Comparison of ENCODE assay signal across 8 cellular contexts in the genomic region with DNA sequence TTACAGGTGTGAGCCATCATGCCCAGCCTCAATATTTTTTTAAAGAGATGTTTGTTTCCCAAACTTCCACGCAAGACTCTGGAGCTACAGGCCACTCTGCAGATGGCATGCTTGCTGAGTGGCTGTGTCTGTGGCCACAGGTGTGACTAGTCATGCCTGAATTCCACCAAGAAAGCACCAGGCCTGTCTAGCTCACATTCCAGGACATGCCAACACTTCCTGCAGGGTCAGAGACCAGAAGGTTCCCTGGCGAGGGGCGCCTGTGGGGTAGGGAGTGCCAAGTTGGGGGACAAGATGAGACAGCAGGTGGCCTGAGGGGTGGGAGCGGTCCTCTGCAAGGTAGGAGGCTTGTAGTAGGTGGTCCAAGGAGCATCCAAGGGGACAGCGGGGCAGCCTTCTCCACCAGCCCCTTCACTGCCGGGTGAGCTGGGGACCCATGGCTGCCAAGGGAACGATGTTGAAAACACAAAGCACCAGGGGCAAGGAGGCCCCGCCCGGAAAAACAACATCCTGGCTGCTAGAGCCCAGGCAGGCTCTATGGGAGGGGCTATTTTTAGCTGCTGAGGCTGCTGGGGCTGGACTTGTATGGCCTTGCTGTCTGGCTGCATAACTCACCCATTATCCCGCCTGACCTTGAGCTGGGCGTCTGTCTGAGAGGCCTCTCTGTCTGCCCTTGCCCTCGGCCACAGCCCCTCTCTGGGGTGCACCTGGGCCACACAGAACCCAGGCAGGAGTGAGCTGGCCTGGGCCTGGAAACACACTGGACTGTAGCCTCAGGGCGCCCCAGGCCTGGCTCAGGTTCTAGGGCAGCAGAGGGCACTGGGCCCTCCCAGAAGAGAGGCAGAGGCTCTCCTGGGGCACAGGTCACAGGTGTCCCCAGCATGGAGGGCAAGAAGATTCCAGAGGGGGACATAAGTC. TPM values are rescaled to one million over a fixed set of nuclear protein-coding genes. Genes with fewer than 3 reads are reported as not detected.
A peak's percentile ranks its signal among the peaks of the same experiment; 100 is the strongest.
DNase-seq lines count a peak whose midpoint lies in the region; ATAC-seq, FAIRE-seq and TF ChIP-seq lines count a peak whose summit lies in the region.

No MANE protein-coding gene starts in this region.

- H3K9me3 Mint-ChIP-seq in stimulated activated naive CD8-positive, alpha-beta T cell treated with anti-CD3 and anti-CD28 coated beads, Interleukin-15, Interleukin-2, amounts not matched to agents 100 ng/mL and 50 ng/mL, for 24 hours, result no peaks in the 10 kb centered on the region

- no peaks in the 10 kb centered on the region; the same call in 1 of the 2 replicates for H3K36me3 ChIP-seq in Panc1 (ENCODE audit: control insufficient read depth, insufficient read depth, low read length)
- no peaks in the 10 kb centered on the region for H3K36me3 ChIP-seq in K562 (ENCODE audit: control insufficient read depth, insufficient read depth, low read length)

- H3K9me3 ChIP-seq in Panc1 (ENCODE audit: control insufficient read depth, insufficient read depth, low read depth, low read length) (no peaks in the 10 kb centered on the region), K562 (replicated peaks; ENCODE audit: control insufficient read depth, insufficient read depth, low read depth, low read length) (no peaks in the 10 kb centered on the region)

- no peaks in the 10 kb centered on the region for H3K36me3 Mint-ChIP-seq in stimulated activated naive CD8-positive, alpha-beta T cell treated with anti-CD3 and anti-CD28 coated beads, Interleukin-15, Interleukin-2, amounts not matched to agents 100 ng/mL and 50 ng/mL, for 24 hours (ENCODE audit: low read depth)

- TF ChIP-seq CTCF in Panc1 (IDR thresholded peaks at IDR 0.05), result no peak
- no peak for TF ChIP-seq CTCF in K562 (IDR thresholded peaks at IDR 0.05 in 2 of 3, conservative IDR thresholded peaks at IDR 0.05 in 1 of 3; ENCODE audit: insufficient read depth in 2 of 3, low read depth in 1 of 3, low read length in 3 of 3)

- in situ Hi-C loops in Panc1 (cut with HindIII; ENCODE audit: low pct_unique_long_range_greater_than_20kb, low sequenced_read_pairs) (no loop called here), K562 (cut with MboI) (no loop called here)

- no peak overlapping the region for H3K4me3 ChIP-seq in Panc1 (ENCODE audit: low read depth in 2 of 2, low read length in 2 of 2)
- H3K4me3 ChIP-seq in K562, result no peak overlapping the region

- H3K4me1 Mint-ChIP-seq in stimulated activated naive CD8-positive, alpha-beta T cell treated with anti-CD3 and anti-CD28 coated beads, Interleukin-15, Interleukin-2, amounts not matched to agents 100 ng/mL and 50 ng/mL, for 24 hours (ENCODE audit: low read depth), result peaks cover 20% of the 10 kb centered on the region

- ATAC-seq in Panc1 (peak; percentile 48), K562 (peak; percentile 67), HG03095 (IDR thresholded peaks at IDR 0.05; ENCODE audit: unreplicated experiment) (no peak), HG02981 (IDR thresholded peaks at IDR 0.05; ENCODE audit: unreplicated experiment) (no peak)

- no peak for TF ChIP-seq EP300 in K562 (IDR thresholded peaks at IDR 0.05; ENCODE audit: low read length)

- 57% methylated on average over 12 of the region's 13 CpGs for WGBS in K562 (ENCODE audit: insufficient coverage, low coverage, missing lambda C conversion rate)

- CTCF ChIA-PET in Panc1 (lab: Charles Lee), result interaction anchor here (1.2 kb wide), 1 partner anchor 17 kb away, joined by 5 read pairs; a partner anchor contains a TSS
- CTCF ChIA-PET in K562 (lab: Yijun Ruan, JAX; ENCODE audit: low intra/inter-chr PET ratio), result no interaction called here

- BruUV-seq in Panc1 (replicated peaks; lab: Mats Ljungman, UMichigan), result no TSS peak
- no TSS peak for BruUV-seq in K562 (replicated peaks; lab: Mats Ljungman, UMichigan)

- no peak overlapping the region for H3K4me3 Mint-ChIP-seq in stimulated activated naive CD8-positive, alpha-beta T cell treated with anti-CD3 and anti-CD28 coated beads, Interleukin-15, Interleukin-2, amounts not matched to agents 100 ng/mL and 50 ng/mL, for 24 hours

- intact Hi-C loops in Panc1 (cut with micrococcal nuclease; ENCODE audit: unreplicated experiment), result no loop called here
- intact Hi-C loops in K562 (cut with micrococcal nuclease), result no loop called here

- no peak overlapping the region for H3K4me2 ChIP-seq in K562 (ENCODE audit: insufficient read depth, low read length)

- H3K79me2 ChIP-seq in K562 (ENCODE audit: control insufficient read depth, insufficient read depth, low read length), result no peaks in the 10 kb centered on the region

- peak; percentile 80 for FAIRE-seq in K562 (lab: Jason Lieb, UNC)

- H3K9ac ChIP-seq in K562 (ENCODE audit: insufficient read depth in 1 of 2, low read depth in 2 of 2, low read length in 2 of 2), result peak overlapping the region in 1 of 2 experiments; percentile 85; a peak in 2 of 4 replicates

- POLR2A ChIA-PET in Panc1 (lab: Charles Lee) (interaction anchor here (0.6 to 1.5 kb wide), 3 partner anchors 9 to 93 kb away, joined by 3 to 11 read pairs (median 4); a partner anchor contains a TSS), K562 (lab: Yijun Ruan, JAX) (interaction anchor here (0.7 to 15.8 kb wide), 10 partner anchors 9 to 108 kb away, joined by 3 to 169 read pairs (median 4); a partner anchor contains a TSS)

- H3K9me1 ChIP-seq in K562 (ENCODE audit: control insufficient read depth, insufficient read depth, low read length), result no peaks in the 10 kb centered on the region

- no peaks in the 10 kb centered on the region for H3K27me3 Mint-ChIP-seq in stimulated activated naive CD8-positive, alpha-beta T cell treated with anti-CD3 and anti-CD28 coated beads, Interleukin-15, Interleukin-2, amounts not matched to agents 100 ng/mL and 50 ng/mL, for 24 hours

- no peaks in the 10 kb centered on the region for H4K20me1 ChIP-seq in K562 (replicated peaks; ENCODE audit: control insufficient read depth, insufficient read depth, low read length)

- H3K27me3 ChIP-seq in Panc1 (ENCODE audit: control insufficient read depth, insufficient read depth, low read length) (no peaks in the 10 kb centered on the region), K562 (ENCODE audit: control insufficient read depth in 2 of 2, insufficient read depth in 2 of 2, low read length in 2 of 2) (no peaks in the 10 kb centered on the region)

- no peak for TF ChIP-seq RAD21 in K562 (CRISPR knock-in tag; conservative IDR thresholded peaks at IDR 0.05 in 1 of 2, IDR thresholded peaks at IDR 0.05 in 1 of 2)

- H3K4me1 ChIP-seq in Panc1 (ENCODE audit: control insufficient read depth, insufficient read depth, low read length), result peaks cover 41% of the 10 kb centered on the region
- H3K4me1 ChIP-seq in K562 (replicated peaks in 1 of 2; ENCODE audit: control insufficient read depth in 2 of 2, insufficient read depth in 2 of 2, low read length in 2 of 2), result peaks cover 8 to 64% of the 10 kb centered on the region in 2 experiments

- H2AFZ ChIP-seq in K562 (ENCODE audit: low read depth, low read length), result peak overlapping the region; percentile 25

- no peak for TF ChIP-seq POLR2A in K562 (conservative IDR thresholded peaks at IDR 0.05)

- H3K27ac ChIP-seq in Panc1 (ENCODE audit: low read length) (peak overlapping the region; percentile 60), K562 (ENCODE audit: extremely low read depth, low read depth, low read length) (peak overlapping the region; percentile 33; the same call in 1 of the 3 replicates)

- H3K27ac Mint-ChIP-seq in stimulated activated naive CD8-positive, alpha-beta T cell treated with anti-CD3 and anti-CD28 coated beads, Interleukin-15, Interleukin-2, amounts not matched to agents 100 ng/mL and 50 ng/mL, for 24 hours, result peak overlapping the region; percentile 21

- peak; percentile 60 for DNase-seq in ELF-1 (ENCODE audit: low read depth, low spot score)
- DNase-seq in Panc1 (ENCODE audit: low read depth, low spot score), result no peak
- peak; percentile 33 to 57 (median 44) for DNase-seq in K562 (ENCODE audit: extremely low read depth in 1 of 4, low spot score in 3 of 4)
- peak; percentile 83 for DNase-seq in iris pigment epithelial cell (ENCODE audit: low read depth)
- no peak for DNase-seq in NCI-H187 (lab: John Stamatoyannopoulos, UW)

RNA-seq across cellular contexts. Expression of a gene that starts 5.7 kb away (rescaled TPM):
- total RNA-seq in Panc1 (2021; ENCODE audit: unreplicated experiment) (125 TPM), K562 (2014; rRNA removed) (4.0 and 4.6 TPM in 2 replicates), K562 (2014; rRNA removed; fragmentation: Illumina TruSeq; extraction: Trizol) (1.0 and 1.1 TPM in 2 replicates), K562 (2015; rRNA removed; fragmentation: Illumina TruSeq; extraction: Trizol) (3.9 and 4.3 TPM in 2 replicates), K562 (2021) (5.8 and 6.1 TPM in 2 replicates)
- 145 TPM for polyA plus RNA-seq in Panc1 (2012; ENCODE audit: insufficient read length)
- 3.4 and 21.0 TPM in 2 replicates for total RNA-seq in K562 (2011; cell fraction: chromatin; rRNA removed; ENCODE audit: low replicate concordance)
- total RNA-seq in K562 (2011; cell fraction: nucleolus; rRNA removed), result 13.6 and 18.0 TPM in 2 replicates
- 5.5 and 10.1 TPM in 2 replicates for total RNA-seq in K562 (2011; cell fraction: nucleoplasm; rRNA removed)
- polyA plus RNA-seq in K562 (2011; rRNA removed) (3.2 and 5.6 TPM in 2 replicates), K562 (2014; fragmentation: Illumina TruSeq; extraction: Trizol) (1.9 and 3.4 TPM in 2 replicates), K562 (2014; fragmentation: Nextera tagmentation; extraction: Ambion mirVana) (under 1 TPM; 0.56 to 0.63 TPM), K562 (2014; rRNA removed) (3.7 and 5.5 TPM in 2 replicates)
- 5.1 and 9.1 TPM in 2 replicates for polyA plus RNA-seq in K562 (2011; cell fraction: cytosol; rRNA removed)
- 15.5 and 18.6 TPM in 2 replicates for polyA plus RNA-seq in K562 (2011; cell fraction: nucleus; rRNA removed)
- 4.2 and 6.8 TPM in 2 replicates for polyA plus RNA-seq in K562 (2012)
- polyA minus RNA-seq in K562 (2011; rRNA and poly(A)+ RNA removed), result 1.9 and 2.6 TPM in 2 replicates
- polyA minus RNA-seq in K562 (2011; cell fraction: cytosol; rRNA and poly(A)+ RNA removed), result 4.6 and 5.6 TPM in 2 replicates
- 8.6 and 9.2 TPM in 2 replicates for polyA minus RNA-seq in K562 (2011; cell fraction: nucleus; rRNA and poly(A)+ RNA removed)

RNA-seq across cellular contexts. Expression of a gene that starts 17.6 kb away (rescaled TPM):
- total RNA-seq in Panc1 (2021; ENCODE audit: unreplicated experiment) (163 TPM), K562 (2014; rRNA removed) (25.2 and 35.8 TPM in 2 replicates), K562 (2014; rRNA removed; fragmentation: Illumina TruSeq; extraction: Trizol) (18.1 and 22.9 TPM in 2 replicates), K562 (2015; rRNA removed; fragmentation: Illumina TruSeq; extraction: Trizol) (13.8 and 16.2 TPM in 2 replicates), K562 (2021) (63.5 and 74.3 TPM in 2 replicates)
- polyA plus RNA-seq in Panc1 (2012; ENCODE audit: insufficient read length), result 195 TPM
- 86.2 and 163 TPM in 2 replicates for total RNA-seq in K562 (2011; cell fraction: chromatin; rRNA removed; ENCODE audit: low replicate concordance)
- 82.5 and 95.5 TPM in 2 replicates for total RNA-seq in K562 (2011; cell fraction: nucleolus; rRNA removed)
- total RNA-seq in K562 (2011; cell fraction: nucleoplasm; rRNA removed), result 79.1 and 87.2 TPM in 2 replicates
- polyA plus RNA-seq in K562 (2011; rRNA removed) (20.0 and 81.3 TPM in 2 replicates), K562 (2014; fragmentation: Illumina TruSeq; extraction: Trizol) (68.6 and 96.0 TPM in 2 replicates), K562 (2014; fragmentation: Nextera tagmentation; extraction: Ambion mirVana) (1 to 10 TPM; 2.2 to 3.7 TPM), K562 (2014; rRNA removed) (30.9 and 33.1 TPM in 2 replicates)
- polyA plus RNA-seq in K562 (2011; cell fraction: cytosol; rRNA removed), result 25.6 and 40.9 TPM in 2 replicates
- polyA plus RNA-seq in K562 (2011; cell fraction: nucleus; rRNA removed), result 60.4 and 70.3 TPM in 2 replicates
- polyA plus RNA-seq in K562 (2012), result 83.9 and 158 TPM in 2 replicates
- 25.4 and 47.1 TPM in 2 replicates for polyA minus RNA-seq in K562 (2011; rRNA and poly(A)+ RNA removed)
- polyA minus RNA-seq in K562 (2011; cell fraction: cytosol; rRNA and poly(A)+ RNA removed), result 45.1 and 49.2 TPM in 2 replicates
- polyA minus RNA-seq in K562 (2011; cell fraction: nucleus; rRNA and poly(A)+ RNA removed), result 30.4 and 43.1 TPM in 2 replicates

RNA-seq across cellular contexts. Expression of a gene that starts 24.1 kb away (rescaled TPM):
- total RNA-seq in Panc1 (2021; ENCODE audit: unreplicated experiment) (48.6 TPM), K562 (2014; rRNA removed) (34.3 and 47.5 TPM in 2 replicates), K562 (2014; rRNA removed; fragmentation: Illumina TruSeq; extraction: Trizol) (16.2 and 20.0 TPM in 2 replicates), K562 (2015; rRNA removed; fragmentation: Illumina TruSeq; extraction: Trizol) (26.6 and 28.2 TPM in 2 replicates), K562 (2021) (45.5 and 45.7 TPM in 2 replicates)
- 51.2 TPM for polyA plus RNA-seq in Panc1 (2012; ENCODE audit: insufficient read length)
- total RNA-seq in K562 (2011; cell fraction: chromatin; rRNA removed; ENCODE audit: low replicate concordance), result 19.3 and 28.3 TPM in 2 replicates
- total RNA-seq in K562 (2011; cell fraction: nucleolus; rRNA removed), result 19.3 and 26.6 TPM in 2 replicates
- total RNA-seq in K562 (2011; cell fraction: nucleoplasm; rRNA removed), result 25.9 and 39.3 TPM in 2 replicates
- polyA plus RNA-seq in K562 (2011; rRNA removed) (19.5 and 22.1 TPM in 2 replicates), K562 (2014; fragmentation: Illumina TruSeq; extraction: Trizol) (22.9 and 26.1 TPM in 2 replicates), K562 (2014; fragmentation: Nextera tagmentation; extraction: Ambion mirVana) (1 to 10 TPM; 2.8 to 5.8 TPM), K562 (2014; rRNA removed) (33.7 and 34.1 TPM in 2 replicates)
- 25.9 and 37.2 TPM in 2 replicates for polyA plus RNA-seq in K562 (2011; cell fraction: cytosol; rRNA removed)
- 20.7 and 27.8 TPM in 2 replicates for polyA plus RNA-seq in K562 (2011; cell fraction: nucleus; rRNA removed)
- 26.3 and 33.8 TPM in 2 replicates for polyA plus RNA-seq in K562 (2012)
- 6.3 and 7.0 TPM in 2 replicates for polyA minus RNA-seq in K562 (2011; rRNA and poly(A)+ RNA removed)
- polyA minus RNA-seq in K562 (2011; cell fraction: cytosol; rRNA and poly(A)+ RNA removed), result 14.6 and 24.0 TPM in 2 replicates
- polyA minus RNA-seq in K562 (2011; cell fraction: nucleus; rRNA and poly(A)+ RNA removed), result 6.7 and 8.7 TPM in 2 replicates

RNA-seq across cellular contexts. Expression of a gene that starts 28.5 kb away (rescaled TPM):
- total RNA-seq in Panc1 (2021; ENCODE audit: unreplicated experiment), result 12.7 TPM
- 6.7 TPM for polyA plus RNA-seq in Panc1 (2012; ENCODE audit: insufficient read length)
- 235 and 813 TPM in 2 replicates for total RNA-seq in K562 (2011; cell fraction: chromatin; rRNA removed; ENCODE audit: low replicate concordance)
- 592 and 605 TPM in 2 replicates for total RNA-seq in K562 (2011; cell fraction: nucleolus; rRNA removed)
- 287 and 294 TPM in 2 replicates for total RNA-seq in K562 (2011; cell fraction: nucleoplasm; rRNA removed)
- 150 and 207 TPM in 2 replicates for total RNA-seq in K562 (2014; rRNA removed)
- 22.9 and 31.6 TPM in 2 replicates for total RNA-seq in K562 (2014; rRNA removed; fragmentation: Illumina TruSeq; extraction: Trizol)
- 74.2 and 74.8 TPM in 2 replicates for total RNA-seq in K562 (2015; rRNA removed; fragmentation: Illumina TruSeq; extraction: Trizol)
- total RNA-seq in K562 (2021), result 222 and 244 TPM in 2 replicates
- polyA plus RNA-seq in K562 (2011; rRNA removed), result 69.2 and 129 TPM in 2 replicates
- 51.7 and 114 TPM in 2 replicates for polyA plus RNA-seq in K562 (2011; cell fraction: cytosol; rRNA removed)
- polyA plus RNA-seq in K562 (2011; cell fraction: nucleus; rRNA removed), result 454 and 648 TPM in 2 replicates
- polyA plus RNA-seq in K562 (2012), result 163 and 235 TPM in 2 replicates
- polyA plus RNA-seq in K562 (2014; fragmentation: Illumina TruSeq; extraction: Trizol), result 66.9 and 108 TPM in 2 replicates
- 1 to 10 TPM in 1 of 2 experiments, under 1 TPM in 1; 0.86 to 1.9 TPM for polyA plus RNA-seq in K562 (2014; fragmentation: Nextera tagmentation; extraction: Ambion mirVana)
- polyA plus RNA-seq in K562 (2014; rRNA removed), result 147 and 160 TPM in 2 replicates
- 34.9 and 44.0 TPM in 2 replicates for polyA minus RNA-seq in K562 (2011; rRNA and poly(A)+ RNA removed)
- polyA minus RNA-seq in K562 (2011; cell fraction: cytosol; rRNA and poly(A)+ RNA removed), result 92.5 and 106 TPM in 2 replicates
- polyA minus RNA-seq in K562 (2011; cell fraction: nucleus; rRNA and poly(A)+ RNA removed), result 163 and 184 TPM in 2 replicates

RNA-seq across cellular contexts. Expression of a gene that starts 32.0 kb away (rescaled TPM):
- total RNA-seq in Panc1 (2021; ENCODE audit: unreplicated experiment) (165 TPM), K562 (2014; rRNA removed) (48.5 and 75.0 TPM in 2 replicates), K562 (2014; rRNA removed; fragmentation: Illumina TruSeq; extraction: Trizol) (27.8 and 35.4 TPM in 2 replicates), K562 (2015; rRNA removed; fragmentation: Illumina TruSeq; extraction: Trizol) (72.6 and 73.6 TPM in 2 replicates), K562 (2021) (154 and 155 TPM in 2 replicates)
- polyA plus RNA-seq in Panc1 (2012; ENCODE audit: insufficient read length), result 180 TPM
- total RNA-seq in K562 (2011; cell fraction: chromatin; rRNA removed; ENCODE audit: low replicate concordance), result 88.0 and 309 TPM in 2 replicates
- total RNA-seq in K562 (2011; cell fraction: nucleolus; rRNA removed), result 283 and 294 TPM in 2 replicates
- total RNA-seq in K562 (2011; cell fraction: nucleoplasm; rRNA removed), result 137 and 171 TPM in 2 replicates
- polyA plus RNA-seq in K562 (2011; rRNA removed) (43.6 and 104 TPM in 2 replicates), K562 (2014; fragmentation: Illumina TruSeq; extraction: Trizol) (63.6 and 69.3 TPM in 2 replicates), K562 (2014; fragmentation: Nextera tagmentation; extraction: Ambion mirVana) (10 to 100 TPM in 1 of 2 experiments, 1 to 10 TPM in 1; 4.5 to 13.6 TPM), K562 (2014; rRNA removed) (74.0 and 77.0 TPM in 2 replicates)
- 59.5 and 89.1 TPM in 2 replicates for polyA plus RNA-seq in K562 (2011; cell fraction: cytosol; rRNA removed)
- 334 and 446 TPM in 2 replicates for polyA plus RNA-seq in K562 (2011; cell fraction: nucleus; rRNA removed)
- polyA plus RNA-seq in K562 (2012), result 66.7 and 93.4 TPM in 2 replicates
- 14.0 and 20.7 TPM in 2 replicates for polyA minus RNA-seq in K562 (2011; rRNA and poly(A)+ RNA removed)
- polyA minus RNA-seq in K562 (2011; cell fraction: cytosol; rRNA and poly(A)+ RNA removed), result 44.3 and 58.0 TPM in 2 replicates
- polyA minus RNA-seq in K562 (2011; cell fraction: nucleus; rRNA and poly(A)+ RNA removed), result 68.3 and 81.8 TPM in 2 replicates

Comparison
In these comparisons a context has a peak if more than half of its experiments do, and no peak if none do; other contexts are left out.
1. DNase-seq: peak in ELF-1 (single experiment), K562 (4 of 4) and iris pigment epithelial cell (single experiment); none in Panc1 (single experiment) and NCI-H187 (0 of 2).
2. ATAC-seq: peak in Panc1 (single experiment) and K562 (single experiment); none in HG03095 (single experiment) and HG02981 (single experiment).